In the genomic region with DNA sequence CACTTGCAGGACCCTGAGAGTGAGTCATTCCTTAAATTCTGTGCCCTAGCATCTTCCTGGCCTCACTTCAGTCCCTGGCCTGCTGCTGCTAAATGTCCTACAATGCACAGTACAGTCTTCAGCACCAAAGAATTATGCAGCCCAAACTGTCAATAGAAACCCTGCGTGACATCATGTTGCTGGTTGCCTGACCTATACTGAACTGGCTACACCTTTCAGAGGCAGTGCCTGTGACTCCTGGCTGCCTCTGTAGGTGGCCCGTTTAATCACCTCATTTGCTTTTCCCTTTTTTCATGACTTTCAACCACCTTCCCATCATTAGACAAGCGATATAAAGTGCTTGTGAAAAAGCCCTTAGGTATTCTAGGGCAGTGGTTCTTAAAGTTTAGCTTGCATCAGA, we compare ENCODE assay signal across 17 cellular contexts.
"Had no signal": no experiment of that assay in that cellular context is flagged by ENCODE, and none has a peak within 500 bp of the region (broad histone marks: within the 10 kb centered on the region; RNA-seq: fewer than 3 reads in every experiment).

No MANE protein-coding gene starts in this region.

- H3K9ac ChIP-seq: parathyroid adenoma had no signal

- H3K79me2 ChIP-seq: parathyroid adenoma had no signal

- H3K27ac Mint-ChIP-seq: activated B cell treated with CpG ODN at 0.5 μM for 24 hours; activated naive CD4-positive, alpha-beta T cell treated with anti-CD3 and anti-CD28 coated beads, Interleukin-2, amount 50 U/mL, for 72 hours; activated T-cell treated with anti-CD3 and anti-CD28 coated beads, Interleukin-2, amount 50 U/mL, for 24 hours; dendritic cell treated with granulocyte-macrophage colony-stimulating factor and Interleukin-4, amounts not matched to agents 40 ng/mL and 50 ng/mL, for 4 days had no signal

- H3K4me1 ChIP-seq: parathyroid adenoma had no signal

- H2AFZ ChIP-seq: parathyroid adenoma had no signal

- H3K4me1 Mint-ChIP-seq: neural crest cell had no signal

- H3K27ac ChIP-seq: brain microvascular endothelial cell, epithelial cell of prostate, parathyroid adenoma had no signal

- DNase-seq: activated B cell treated with CpG ODN at 0.5 μM for 24 hours; activated effector memory CD4-positive, alpha-beta T cell treated with Interleukin-2 at 50 U/mL for 16 hours; activated T-cell treated with anti-CD3 and anti-CD28 coated beads, Interleukin-2, amount 50 U/mL, for 24 hours; brain microvascular endothelial cell; cerebellar nuclear complex; effector memory CD4-positive, alpha-beta T cell; mesendoderm; stimulated activated CD4-positive, alpha-beta T cell treated with anti-CD3 and anti-CD28 coated beads, Interleukin-2, amount 100 ng/mL, for 24 hours; stimulated activated naive CD4-positive, alpha-beta T cell; T-helper 2 cell; trophoblast cell had no signal

- H3K9me3 Mint-ChIP-seq: activated B cell treated with CpG ODN at 0.5 μM for 24 hours; activated T-cell treated with anti-CD3 and anti-CD28 coated beads, Interleukin-2, amount 50 U/mL, for 24 hours; dendritic cell treated with granulocyte-macrophage colony-stimulating factor and Interleukin-4, amounts not matched to agents 40 ng/mL and 50 ng/mL, for 4 days had no signal

- H3K27me3 ChIP-seq: brain microvascular endothelial cell had no signal

- H3K4me3 Mint-ChIP-seq: activated B cell treated with CpG ODN at 0.5 μM for 24 hours; activated T-cell treated with anti-CD3 and anti-CD28 coated beads, Interleukin-2, amount 50 U/mL, for 24 hours; dendritic cell treated with granulocyte-macrophage colony-stimulating factor and Interleukin-4, amounts not matched to agents 40 ng/mL and 50 ng/mL, for 4 days; neural crest cell had no signal

- H3K27me3 Mint-ChIP-seq: activated B cell treated with CpG ODN at 0.5 μM for 24 hours; activated T-cell treated with anti-CD3 and anti-CD28 coated beads, Interleukin-2, amount 50 U/mL, for 24 hours; dendritic cell treated with granulocyte-macrophage colony-stimulating factor and Interleukin-4, amounts not matched to agents 40 ng/mL and 50 ng/mL, for 4 days had no signal

- ATAC-seq: SK-N-SH treated with all-trans-retinoic acid at 6 μM for 48 hours had no signal

- H3K36me3 ChIP-seq: brain microvascular endothelial cell had no signal
